ENCODE assay signal across 8 cellular contexts in genomic region chr12:57523706-57524614, GRCh38. TPM values are rescaled to one million over a fixed set of nuclear protein-coding genes. Genes with fewer than 3 reads are reported as not detected.
DNase-seq lines count a peak whose midpoint lies in the region; ATAC-seq and TF ChIP-seq lines count a peak whose summit lies in the region.

No MANE protein-coding gene starts in this region.

- intact Hi-C loops in right cardiac atrium (cut with DNase I) = no loop called here

- no peaks in the 10 kb centered on the region for H3K9me3 Mint-ChIP-seq in activated CD4-positive, alpha-beta memory T cell treated with anti-CD3 and anti-CD28 coated beads, Interleukin-2, amount 10 ng/mL, durations not matched to agents 7 days and 5 days
- H3K9me3 Mint-ChIP-seq in stimulated activated memory B cell treated with anti-CD40 and anti-IgM and Interleukin-4, amounts not matched to agents 10 μg/mL and 1 μg/mL and 100 μg/mL, for 72 hours = no peaks in the 10 kb centered on the region

- no peaks in the 10 kb centered on the region for H3K27me3 ChIP-seq in right cardiac atrium (ENCODE audit: control insufficient read depth, insufficient read depth)

- H3K36me3 Mint-ChIP-seq in activated CD4-positive, alpha-beta memory T cell treated with anti-CD3 and anti-CD28 coated beads, Interleukin-2, amount 10 ng/mL, durations not matched to agents 7 days and 5 days (ENCODE audit: low read depth) = peaks cover 46% of the 10 kb centered on the region
- H3K36me3 Mint-ChIP-seq in stimulated activated memory B cell treated with anti-CD40 and anti-IgM and Interleukin-4, amounts not matched to agents 10 μg/mL and 1 μg/mL and 100 μg/mL, for 72 hours = peaks cover 42% of the 10 kb centered on the region

- H3K4me3 ChIP-seq in HEK293 (ENCODE audit: low read depth, low read length) (peak overlapping the region; percentile 59), right cardiac atrium (ENCODE audit: low read length) (peak overlapping the region; percentile 91)

- peaks cover 48% of the 10 kb centered on the region for H3K4me1 Mint-ChIP-seq in activated CD4-positive, alpha-beta memory T cell treated with anti-CD3 and anti-CD28 coated beads, Interleukin-2, amount 10 ng/mL, durations not matched to agents 7 days and 5 days
- H3K4me1 Mint-ChIP-seq in stimulated activated memory B cell treated with anti-CD40 and anti-IgM and Interleukin-4, amounts not matched to agents 10 μg/mL and 1 μg/mL and 100 μg/mL, for 72 hours = peaks cover 68% of the 10 kb centered on the region

- peak overlapping the region; percentile 94 for H3K27ac ChIP-seq in HEK293 (ENCODE audit: extremely low read depth, low read depth, low read length)
- peak overlapping the region; percentile 65 for H3K27ac ChIP-seq in right cardiac atrium (ENCODE audit: low read length)

- peaks cover 0 to 55% of the 10 kb centered on the region in 2 experiments; a peak in 1 of 3 replicates for H3K36me3 ChIP-seq in HEK293 (ENCODE audit: control insufficient read depth in 2 of 2, insufficient read depth in 1 of 2, low read length in 2 of 2)

- H3K27me3 Mint-ChIP-seq in activated CD4-positive, alpha-beta memory T cell treated with anti-CD3 and anti-CD28 coated beads, Interleukin-2, amount 10 ng/mL, durations not matched to agents 7 days and 5 days = no peaks in the 10 kb centered on the region
- H3K27me3 Mint-ChIP-seq in stimulated activated memory B cell treated with anti-CD40 and anti-IgM and Interleukin-4, amounts not matched to agents 10 μg/mL and 1 μg/mL and 100 μg/mL, for 72 hours = no peaks in the 10 kb centered on the region

- CTCF ChIA-PET in HEK293 (lab: Yijun Ruan, JAX) = interaction anchor here (0.5 to 1.5 kb wide), 3 partner anchors 65 to 370 kb away, joined by 3 to 6 read pairs (median 3); no protein-coding TSS in a partner anchor
- CTCF ChIA-PET in activated CD4-positive, alpha-beta memory T cell treated with anti-CD3 and anti-CD28 coated beads, Interleukin-2, amount 10 ng/mL, durations not matched to agents 7 days and 5 days (lab: Charles Lee) = interaction anchor here (0.8 to 2.2 kb wide), 6 partner anchors 22 to 65 kb away, joined by 3 to 7 read pairs (median 4); partner anchors contain the start of gene GLI1

- H3K4me3 Mint-ChIP-seq in activated CD4-positive, alpha-beta memory T cell treated with anti-CD3 and anti-CD28 coated beads, Interleukin-2, amount 10 ng/mL, durations not matched to agents 7 days and 5 days = peak overlapping the region; percentile 88
- H3K4me3 Mint-ChIP-seq in stimulated activated memory B cell treated with anti-CD40 and anti-IgM and Interleukin-4, amounts not matched to agents 10 μg/mL and 1 μg/mL and 100 μg/mL, for 72 hours = peak overlapping the region; percentile 97

- 61% methylated on average over 14 of the region's 14 CpGs for WGBS in right cardiac atrium

- POLR2A ChIA-PET in HEK293 (lab: Yijun Ruan, JAX) = interaction anchor here (0.7 to 2.6 kb wide), 9 partner anchors 8 to 221 kb away, joined by 3 to 16 read pairs (median 4); partner anchors contain the start of genes DCTN2, PIP4K2C and TSPAN31
- POLR2A ChIA-PET in activated CD4-positive, alpha-beta memory T cell treated with anti-CD3 and anti-CD28 coated beads, Interleukin-2, amount 10 ng/mL, durations not matched to agents 7 days and 5 days (lab: Charles Lee) = interaction anchor here (0.6 to 2.8 kb wide), 11 partner anchors 9 to 49 kb away, joined by 3 to 20 read pairs (median 3); partner anchors contain the start of genes ARHGAP9 and DCTN2

- no peaks in the 10 kb centered on the region for H3K9me3 ChIP-seq in HEK293 (ENCODE audit: control insufficient read depth, insufficient read depth, low read depth, low read length)
- H3K9me3 ChIP-seq in right cardiac atrium (ENCODE audit: control insufficient read depth, low read length) = no peaks in the 10 kb centered on the region

- H3K4me1 ChIP-seq in HEK293 (ENCODE audit: control insufficient read depth, insufficient read depth, low read length) = peaks cover 13% of the 10 kb centered on the region
- peaks cover 10% of the 10 kb centered on the region for H3K4me1 ChIP-seq in right cardiac atrium (ENCODE audit: control insufficient read depth, insufficient read depth, low read length)

- no peak for DNase-seq in activated CD4-positive, alpha-beta memory T cell treated with anti-CD3 and anti-CD28 coated beads, Interleukin-2, amount 10 ng/mL, durations not matched to agents 7 days and 5 days
- DNase-seq in right cardiac atrium = no peak
- DNase-seq in LoVo (ENCODE audit: low spot score) = no peak
- DNase-seq in NCI-H345 (lab: John Stamatoyannopoulos, UW) = no peak
- DNase-seq in OCI-M1 (lab: John Stamatoyannopoulos, UW) = no peak

- no peak for TF ChIP-seq CTCF in HEK293 (tag by site-specific recombination; IDR thresholded peaks at IDR 0.05)

- peak overlapping the region; percentile 86 for H3K27ac Mint-ChIP-seq in activated CD4-positive, alpha-beta memory T cell treated with anti-CD3 and anti-CD28 coated beads, Interleukin-2, amount 10 ng/mL, durations not matched to agents 7 days and 5 days
- peak overlapping the region; percentile 99 for H3K27ac Mint-ChIP-seq in stimulated activated memory B cell treated with anti-CD40 and anti-IgM and Interleukin-4, amounts not matched to agents 10 μg/mL and 1 μg/mL and 100 μg/mL, for 72 hours

- ATAC-seq in right cardiac atrium (no peak), GM21529 (IDR thresholded peaks at IDR 0.05; ENCODE audit: unreplicated experiment) (no peak)
- no peak for ATAC-seq in stimulated activated memory B cell treated with anti-CD40 and anti-IgM and Interleukin-4, amounts not matched to agents 10 μg/mL and 1 μg/mL and 100 μg/mL, for 72 hours

TF ChIP-seq in HEK293, 187 proteins besides CTCF, POLR2A, EP300 and RAD21 (continues in another document):
- TF ChIP-seq PATZ1 (tag by site-specific recombination; IDR thresholded peaks at IDR 0.05) (0 out of 2 replicates have a peak, but pooled peaks have one; percentile 12), ZNF600 (tag by site-specific recombination; IDR thresholded peaks at IDR 0.05) (peak; percentile 54; the same call in 1 of the 2 replicates), ZNF366 (tag by site-specific recombination; conservative IDR thresholded peaks at IDR 0.05) (peak; percentile 59), ZNF624 (tag by site-specific recombination; IDR thresholded peaks at IDR 0.05) (no peak), ZNF157 (tag by site-specific recombination; IDR thresholded peaks at IDR 0.05) (no peak), ZNF26 (tag by site-specific recombination; IDR thresholded peaks at IDR 0.05) (no peak), ZNF221 (tag by site-specific recombination; IDR thresholded peaks at IDR 0.05; ENCODE audit: borderline replicate concordance) (no peak), ZBTB17 (tag by site-specific recombination; IDR thresholded peaks at IDR 0.05) (peak; percentile 77; the same call in 1 of the 2 replicates), SALL2 (tag by site-specific recombination; IDR thresholded peaks at IDR 0.05; ENCODE audit: borderline replicate concordance) (no peak)

RNA-seq across cellular contexts. Expression of gene MBD6, which starts 1.3 kb away (rescaled TPM):
- 10 to 100 TPM; 71.7 to 73.4 TPM for total RNA-seq in activated CD4-positive, alpha-beta memory T cell treated with anti-CD3 and anti-CD28 coated beads, Interleukin-2, amount 10 ng/mL, durations not matched to agents 7 days and 5 days
- total RNA-seq in right cardiac atrium = 10 to 100 TPM; 35.7 to 50.9 (median 41.6) TPM
- polyA plus RNA-seq in right cardiac atrium = 16.4 TPM

RNA-seq across cellular contexts. Expression of gene DDIT3, which starts 3.6 kb away (rescaled TPM):
- total RNA-seq in activated CD4-positive, alpha-beta memory T cell treated with anti-CD3 and anti-CD28 coated beads, Interleukin-2, amount 10 ng/mL, durations not matched to agents 7 days and 5 days = 10 to 100 TPM; 19.1 to 22.7 TPM
- total RNA-seq in right cardiac atrium = 10 to 100 TPM; 21.8 to 34.7 (median 22.3) TPM
- polyA plus RNA-seq in right cardiac atrium = 54.6 TPM

RNA-seq across cellular contexts. Expression of gene DCTN2, which starts 23.0 kb away (rescaled TPM):
- 10 to 100 TPM; 80.9 to 85.1 TPM for total RNA-seq in activated CD4-positive, alpha-beta memory T cell treated with anti-CD3 and anti-CD28 coated beads, Interleukin-2, amount 10 ng/mL, durations not matched to agents 7 days and 5 days
- total RNA-seq in right cardiac atrium = 10 to 100 TPM; 88.6 to 92.4 (median 89.5) TPM
- 99.2 TPM for polyA plus RNA-seq in right cardiac atrium

RNA-seq across cellular contexts. Expression of gene KIF5A, which starts 25.9 kb away (rescaled TPM):
- total RNA-seq in activated CD4-positive, alpha-beta memory T cell treated with anti-CD3 and anti-CD28 coated beads, Interleukin-2, amount 10 ng/mL, durations not matched to agents 7 days and 5 days = 1 to 10 TPM in 1 of 2 experiments, under 1 TPM in 1; 0.93 to 1.0 TPM
- total RNA-seq in right cardiac atrium = under 1 TPM; 0.09 to 0.31 (median 0.20) TPM
- polyA plus RNA-seq in right cardiac atrium = 0.20 TPM

RNA-seq across cellular contexts. Expression of gene MARS1, which starts 36.1 kb away (rescaled TPM):
- total RNA-seq in activated CD4-positive, alpha-beta memory T cell treated with anti-CD3 and anti-CD28 coated beads, Interleukin-2, amount 10 ng/mL, durations not matched to agents 7 days and 5 days = 100 to 1,000 TPM; 262 to 282 TPM
- 10 to 100 TPM; 68.6 to 89.8 (median 72.8) TPM for total RNA-seq in right cardiac atrium
- 54.9 TPM for polyA plus RNA-seq in right cardiac atrium
